Comparison of ENCODE assay signal across 8 cellular contexts in genomic region chr12:124567673-124568373, GRCh38. TPM values are rescaled to one million over a fixed set of nuclear protein-coding genes. Genes with fewer than 3 reads are reported as not detected.
DNase-seq lines count a peak whose midpoint lies in the region; ATAC-seq and TF ChIP-seq lines count a peak whose summit lies in the region.

No MANE protein-coding gene starts in this region.

- H3K9ac ChIP-seq in HUES64 (ENCODE audit: low read depth, low read length) (peak overlapping the region; percentile 60), mucosa of stomach (ENCODE audit: low read length) (peak overlapping the region; percentile 58)

- peaks cover 26% of the 10 kb centered on the region for H3K4me1 ChIP-seq in HUES64 (ENCODE audit: insufficient read depth, low read length)
- peaks cover 26% of the 10 kb centered on the region for H3K4me1 ChIP-seq in mucosa of stomach (ENCODE audit: control insufficient read depth, insufficient read depth, low read length)

- H3K4me3 ChIP-seq in HUES64 (ENCODE audit: low read length) = peak overlapping the region; percentile 64
- peak overlapping the region; percentile 25 for H3K4me3 ChIP-seq in mucosa of stomach (ENCODE audit: low read length)

- H3K9me3 ChIP-seq in HUES64 (ENCODE audit: insufficient read depth, low read depth, low read length) = no peaks in the 10 kb centered on the region
- no peaks in the 10 kb centered on the region for H3K9me3 ChIP-seq in mucosa of stomach (ENCODE audit: control insufficient read depth, low read length)

- peak overlapping the region; percentile 80 for H3K4me3 Mint-ChIP-seq in activated T-cell treated with anti-CD3 and anti-CD28 coated beads, Interleukin-2, amount 50 U/mL, for 24 hours

- peak; percentile 49 for ATAC-seq in GM21390 (IDR thresholded peaks at IDR 0.05; ENCODE audit: unreplicated experiment)

- DNase-seq in COLO668 (lab: John Stamatoyannopoulos, UW; ENCODE audit: unreplicated experiment) (peak; percentile 88), OCI-M1 (lab: John Stamatoyannopoulos, UW) (peak; percentile 88), erythroblast (lab: John Stamatoyannopoulos, UW) (peak; percentile 85 to 92)
- DNase-seq in activated T-cell treated with anti-CD3 and anti-CD28 coated beads, Interleukin-2, amount 50 U/mL, for 24 hours = peak; percentile 89
- peak; percentile 81 for DNase-seq in stimulated activated CD8-positive, alpha-beta memory T cell treated with anti-CD3 and anti-CD28 coated beads, Interleukin-4, amount 100 ng/mL, for 48 hours

- no peaks in the 10 kb centered on the region for H3K9me3 Mint-ChIP-seq in activated T-cell treated with anti-CD3 and anti-CD28 coated beads, Interleukin-2, amount 50 U/mL, for 24 hours

- peaks cover 34% of the 10 kb centered on the region for H3K4me1 Mint-ChIP-seq in activated T-cell treated with anti-CD3 and anti-CD28 coated beads, Interleukin-2, amount 50 U/mL, for 24 hours (ENCODE audit: low read depth)

- peaks cover 9% of the 10 kb centered on the region for H3K36me3 Mint-ChIP-seq in activated T-cell treated with anti-CD3 and anti-CD28 coated beads, Interleukin-2, amount 50 U/mL, for 24 hours (ENCODE audit: low read depth)

- peak overlapping the region; percentile 85 for H3K27ac Mint-ChIP-seq in activated T-cell treated with anti-CD3 and anti-CD28 coated beads, Interleukin-2, amount 50 U/mL, for 24 hours

- H3K36me3 ChIP-seq in HUES64 (ENCODE audit: insufficient read depth, low read length) = no peaks in the 10 kb centered on the region
- H3K36me3 ChIP-seq in mucosa of stomach (ENCODE audit: control insufficient read depth, insufficient read depth, low read length) = no peaks in the 10 kb centered on the region

- 2% methylated on average over 46 of the region's 50 CpGs for WGBS in HUES64

- peak overlapping the region; percentile 76 for H3K27ac ChIP-seq in HUES64 (ENCODE audit: low read depth, low read length)

- H3K27me3 Mint-ChIP-seq in activated T-cell treated with anti-CD3 and anti-CD28 coated beads, Interleukin-2, amount 50 U/mL, for 24 hours = no peaks in the 10 kb centered on the region

- no peaks in the 10 kb centered on the region for H3K27me3 ChIP-seq in HUES64 (ENCODE audit: insufficient read depth, low read length)
- no peaks in the 10 kb centered on the region for H3K27me3 ChIP-seq in mucosa of stomach (ENCODE audit: control insufficient read depth, insufficient read depth, low read length)

- no peak for TF ChIP-seq POLR2A in erythroblast (IDR thresholded peaks at IDR 0.05; ENCODE audit: low read length)

RNA-seq across cellular contexts. Expression of gene NCOR2, which starts 0.4 kb away (rescaled TPM):
- polyA plus RNA-seq in HUES64 (2013, experiment 1 of 2) = 103 TPM
- 118 TPM for polyA plus RNA-seq in HUES64 (2013, experiment 2 of 2)

Comparison
In these comparisons a context has a peak if more than half of its experiments do, and no peak if none do; other contexts are left out.
1. Peak in every context shown above with its lines: DNase-seq, ATAC-seq, H3K4me3 ChIP-seq and H3K27ac ChIP-seq.